ENCODE assay signal across 18 cellular contexts in the genomic region with DNA sequence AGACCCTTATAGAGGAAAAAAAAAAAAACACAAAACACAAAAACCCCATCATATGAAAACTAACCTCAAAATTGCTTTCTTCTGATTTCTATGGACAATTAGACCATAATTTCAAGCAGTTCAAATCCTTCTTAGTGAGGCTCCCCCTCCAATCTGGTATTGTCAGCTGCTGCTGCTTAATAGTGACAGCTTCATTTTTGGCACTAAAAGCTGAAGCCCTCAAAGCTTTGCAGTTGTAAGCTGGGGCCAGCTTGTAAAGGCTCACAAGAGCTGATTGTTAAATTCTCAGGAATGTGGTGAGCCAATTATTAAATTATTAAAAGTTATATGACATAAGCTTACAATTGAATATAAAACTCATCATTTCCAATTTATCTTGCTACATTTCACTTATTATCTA. TPM values are rescaled to one million over a fixed set of nuclear protein-coding genes. Genes with fewer than 3 reads are reported as not detected.
DNase-seq lines count a peak whose midpoint lies in the region; ATAC-seq and TF ChIP-seq lines count a peak whose summit lies in the region.
"Had no signal": no experiment of that assay in that cellular context is flagged by ENCODE, and none has a peak within 500 bp of the region (broad histone marks: within the 10 kb centered on the region; RNA-seq: fewer than 3 reads in every experiment).

No MANE protein-coding gene starts in this region.

- H3K27ac ChIP-seq in sigmoid colon, result peak overlapping the region; percentile 51 to 82 (median 77)
- no peak overlapping the region for H3K27ac ChIP-seq in breast epithelium
- H3K27ac ChIP-seq: KMS-11 had no signal

- DNase-seq in DMS 273 (lab: John Stamatoyannopoulos, UW; ENCODE audit: unreplicated experiment) (peak; percentile 85), NCI-H446 treated with DMSO at 0.1 percent for 48 hours (lab: John Stamatoyannopoulos, UW) (peak; percentile 58), globus pallidus (ENCODE audit: low spot score) (peak; percentile 16), sigmoid colon (no peak), NCI-H2081 treated with DMSO at 0.1 percent for 48 hours (lab: John Stamatoyannopoulos, UW) (no peak), hypothalamus (lab: John Stamatoyannopoulos, UW) (no peak), breast epithelium (ENCODE audit: low spot score in 2 of 2) (no peak)
- no peak for DNase-seq in stimulated activated naive B cell treated with anti-CD40 and anti-IgM and Interleukin-4, amounts not matched to agents 10 μg/mL and 1 μg/mL and 100 μg/mL, for 72 hours
- DNase-seq: activated T-cell treated with anti-CD3 and anti-CD28 coated beads for 4 hours; COR-L47; left cardiac atrium; mucosa of descending colon; NCI-H1092; NCI-H2107; NK-92 treated with Interleukin-12 subunit alpha and Interleukin-12 subunit beta, amount 100 ng/mL, for 24 hours; nucleus accumbens; RPMI8226 had no signal

- peak overlapping the region in 1 of 4 donors; percentile 30 for H3K4me3 ChIP-seq in sigmoid colon
- H3K4me3 ChIP-seq in breast epithelium, result no peak overlapping the region
- H3K4me3 ChIP-seq: mucosa of descending colon had no signal

- no peak for ATAC-seq in stimulated activated naive B cell treated with anti-CD40 and anti-IgM and Interleukin-4, amounts not matched to agents 10 μg/mL and 1 μg/mL and 100 μg/mL, for 72 hours (replicated peaks)
- ATAC-seq: mucosa of descending colon had no signal

- H3K27me3 Mint-ChIP-seq in stimulated activated naive B cell treated with anti-CD40 and anti-IgM and Interleukin-4, amounts not matched to agents 10 μg/mL and 1 μg/mL and 100 μg/mL, for 72 hours, result peaks cover 4 to 5% of the 10 kb centered on the region in 2 donors

- no peaks in the 10 kb centered on the region for H3K36me3 Mint-ChIP-seq in stimulated activated naive B cell treated with anti-CD40 and anti-IgM and Interleukin-4, amounts not matched to agents 10 μg/mL and 1 μg/mL and 100 μg/mL, for 72 hours

- intact Hi-C loops in sigmoid colon (cut with DNase I), result no loop called here
- intact Hi-C loops in breast epithelium (cut with DNase I; ENCODE audit: low total_unique reads), result no loop called here

- H3K9me3 Mint-ChIP-seq in stimulated activated naive B cell treated with anti-CD40 and anti-IgM and Interleukin-4, amounts not matched to agents 10 μg/mL and 1 μg/mL and 100 μg/mL, for 72 hours, result no peaks in the 10 kb centered on the region

- H3K9me3 ChIP-seq in sigmoid colon (no peaks in the 10 kb centered on the region), breast epithelium (no peaks in the 10 kb centered on the region)
- H3K9me3 ChIP-seq: mucosa of descending colon had no signal

- peaks cover 2 to 9% of the 10 kb centered on the region in 2 donors for H3K4me1 Mint-ChIP-seq in stimulated activated naive B cell treated with anti-CD40 and anti-IgM and Interleukin-4, amounts not matched to agents 10 μg/mL and 1 μg/mL and 100 μg/mL, for 72 hours

- TF ChIP-seq POLR2A in sigmoid colon (IDR thresholded peaks at IDR 0.05) (no peak), breast epithelium (IDR thresholded peaks at IDR 0.05) (no peak)

- H3K27ac Mint-ChIP-seq in stimulated activated naive B cell treated with anti-CD40 and anti-IgM and Interleukin-4, amounts not matched to agents 10 μg/mL and 1 μg/mL and 100 μg/mL, for 72 hours, result no peak overlapping the region

- TF ChIP-seq CTCF in sigmoid colon (IDR thresholded peaks at IDR 0.05) (no peak), breast epithelium (IDR thresholded peaks at IDR 0.05) (no peak)

- no peak for TF ChIP-seq EP300 in sigmoid colon (IDR thresholded peaks at IDR 0.05)

- H3K36me3 ChIP-seq in sigmoid colon (no peaks in the 10 kb centered on the region), breast epithelium (no peaks in the 10 kb centered on the region)

- H3K4me1 ChIP-seq in sigmoid colon, result peaks cover 0 to 60% (median 54%) of the 10 kb centered on the region in 4 donors
- H3K4me1 ChIP-seq in breast epithelium, result no peaks in the 10 kb centered on the region

- no peak overlapping the region for H3K4me3 Mint-ChIP-seq in stimulated activated naive B cell treated with anti-CD40 and anti-IgM and Interleukin-4, amounts not matched to agents 10 μg/mL and 1 μg/mL and 100 μg/mL, for 72 hours

- H3K27me3 ChIP-seq in sigmoid colon (no peaks in the 10 kb centered on the region), breast epithelium (no peaks in the 10 kb centered on the region)

RNA-seq across cellular contexts. Expression of gene ATXN7L1, which starts 21.9 kb away (rescaled TPM):
- total RNA-seq in sigmoid colon (10 to 100 TPM; 12.8 to 20.5 (median 17.9) TPM), breast epithelium (10 to 100 TPM; 10.7 to 18.4 (median 12.5) TPM)
- polyA plus RNA-seq in sigmoid colon, result 10 to 100 TPM in 2 of 3 donors, 1 to 10 TPM in 1; 5.4 to 12.7 (median 10.1) TPM

Comparison
In these comparisons a context has a peak if more than half of its experiments do, and no peak if none do; other contexts are left out.
1. DNase-seq: peak in DMS 273 (single experiment), NCI-H446 treated with DMSO at 0.1 percent for 48 hours (single experiment) and globus pallidus (single experiment); none in sigmoid colon (single experiment), NCI-H2081 treated with DMSO at 0.1 percent for 48 hours (single experiment), stimulated activated naive B cell treated with anti-CD40 and anti-IgM and Interleukin-4, amounts not matched to agents 10 μg/mL and 1 μg/mL and 100 μg/mL, for 72 hours (single experiment), hypothalamus (0 of 51) and breast epithelium (0 of 2).
2. H3K27ac ChIP-seq: peak in sigmoid colon (4 of 4); none in breast epithelium (0 of 2).